Comparison of ENCODE assay signal across 21 cellular contexts in the genomic region with DNA sequence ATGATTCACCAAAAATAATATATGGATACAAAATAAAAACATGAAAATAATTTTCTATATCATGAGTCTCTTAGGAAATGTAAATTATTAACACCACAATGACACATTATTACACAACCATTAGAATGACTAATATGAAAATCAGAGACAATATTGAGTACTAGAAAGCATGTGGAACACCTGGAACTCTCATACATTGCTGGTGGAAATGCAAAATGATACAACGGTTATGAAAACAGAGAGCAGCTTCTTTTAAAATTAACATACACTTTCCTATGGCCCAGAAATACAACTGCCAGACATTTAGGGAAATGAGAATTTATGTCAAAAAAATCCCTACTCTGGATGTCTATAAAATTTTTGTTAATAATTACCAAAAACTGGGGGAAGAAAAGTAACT.
DNase-seq lines count a peak whose midpoint lies in the region; ATAC-seq and TF ChIP-seq lines count a peak whose summit lies in the region.
"Had no signal": no experiment of that assay in that cellular context is flagged by ENCODE, and none has a peak within 500 bp of the region (broad histone marks: within the 10 kb centered on the region; RNA-seq: fewer than 3 reads in every experiment).

No MANE protein-coding gene starts in this region.

- BruUV-seq in PC-3 (replicated peaks; lab: Mats Ljungman, UMichigan) = no TSS peak
- BruUV-seq in PC-9 (replicated peaks; lab: Mats Ljungman, UMichigan) = no TSS peak

- no peak overlapping the region for H3K9ac ChIP-seq in PC-3 (ENCODE audit: low read length)
- H3K9ac ChIP-seq: BLaER1 treated with 17β-estradiol and CSF1 and Interleukin-3, amounts not matched to agents 10 nM and 100 nM; GM23248 had no signal

- H3K4me2 ChIP-seq in PC-3 (ENCODE audit: low read length) = no peak overlapping the region
- no peak overlapping the region for H3K4me2 ChIP-seq in PC-9
- H3K4me2 ChIP-seq: BLaER1 treated with 17β-estradiol and CSF1 and Interleukin-3, amounts not matched to agents 10 nM and 100 nM had no signal

- H3K9me3 ChIP-seq in PC-3 (ENCODE audit: low read length) (no peaks in the 10 kb centered on the region), PC-9 (ENCODE audit: insufficient read depth, low read depth) (peaks cover 5% of the 10 kb centered on the region)
- H3K9me3 ChIP-seq: BE2C had no signal

- H3K4me1 ChIP-seq in PC-3 (ENCODE audit: insufficient read depth, low read length) (no peaks in the 10 kb centered on the region), PC-9 (replicated peaks; ENCODE audit: insufficient read depth) (0 out of 2 replicates have a peak, but pooled peaks cover 3% of the 10 kb centered on the region)
- H3K4me1 ChIP-seq: BE2C had no signal

- H2AFZ ChIP-seq in PC-3 (ENCODE audit: low read length) = no peak overlapping the region
- H2AFZ ChIP-seq in PC-9 = no peak overlapping the region
- H2AFZ ChIP-seq: GM23248 had no signal

- TF ChIP-seq CTCF in PC-3 (conservative IDR thresholded peaks at IDR 0.05; ENCODE audit: low read depth, low read length) (no peak), fibroblast of mammary gland (conservative IDR thresholded peaks at IDR 0.05; ENCODE audit: control insufficient read depth, insufficient read depth, low read depth, low read length) (no peak), PC-9 (conservative IDR thresholded peaks at IDR 0.05) (no peak)

- H4K20me1 ChIP-seq in PC-3 (ENCODE audit: low read length) (no peaks in the 10 kb centered on the region), PC-9 (ENCODE audit: insufficient read depth) (no peaks in the 10 kb centered on the region)
- H4K20me1 ChIP-seq: BLaER1 treated with 17β-estradiol and CSF1 and Interleukin-3, amounts not matched to agents 10 nM and 100 nM had no signal

- H3K9me2 ChIP-seq in PC-3 (replicated peaks; ENCODE audit: low read length) (no peaks in the 10 kb centered on the region), PC-9 (ENCODE audit: insufficient read depth) (no peaks in the 10 kb centered on the region)

- H3K4me3 ChIP-seq in PC-3 (ENCODE audit: low read length) (no peak overlapping the region), fibroblast of mammary gland (ENCODE audit: control insufficient read depth, low read depth, low read length) (no peak overlapping the region), PC-9 (no peak overlapping the region)
- H3K4me3 ChIP-seq: BLaER1 treated with 17β-estradiol and CSF1 and Interleukin-3, amounts not matched to agents 10 nM and 100 nM; GM12878; GM23248 had no signal

- H3K27ac ChIP-seq in PC-3 (ENCODE audit: low read length) (no peak overlapping the region), PC-9 (no peak overlapping the region)
- H3K27ac ChIP-seq: BLaER1 treated with 17β-estradiol and CSF1 and Interleukin-3, amounts not matched to agents 10 nM and 100 nM; GM23248 had no signal

- CTCF ChIA-PET in PC-3 (lab: Charles Lee) (no interaction called here), PC-9 (lab: Charles Lee) (no interaction called here), T-cell (lab: Charles Lee) (no interaction called here)

- intact Hi-C loops in PC-3 (cut with micrococcal nuclease) = no loop called here
- intact Hi-C loops in PC-9 (cut with micrococcal nuclease; ENCODE audit: unreplicated experiment) = no loop called here

- no peak for ATAC-seq in PC-3
- peak; percentile 51 to 53 for ATAC-seq in stimulated activated naive B cell treated with anti-CD40 and anti-IgM and Interleukin-4, amounts not matched to agents 10 μg/mL and 1 μg/mL and 100 μg/mL, for 72 hours (replicated peaks)
- no peak for ATAC-seq in T-cell (replicated peaks in 1 of 4)
- ATAC-seq: GM12878 had no signal

- no peaks in the 10 kb centered on the region for H3K79me2 ChIP-seq in PC-3 (ENCODE audit: low read length)
- H3K79me2 ChIP-seq in PC-9 (ENCODE audit: low read depth) = no peaks in the 10 kb centered on the region

- H3K36me3 ChIP-seq in PC-3 (ENCODE audit: low read depth, low read length) (no peaks in the 10 kb centered on the region), PC-9 (ENCODE audit: low read depth) (no peaks in the 10 kb centered on the region)
- H3K36me3 ChIP-seq: BE2C; BLaER1 treated with 17β-estradiol and CSF1 and Interleukin-3, amounts not matched to agents 10 nM and 100 nM had no signal

- no peaks in the 10 kb centered on the region for H3K27me3 Mint-ChIP-seq in stimulated activated naive B cell treated with anti-CD40 and anti-IgM and Interleukin-4, amounts not matched to agents 10 μg/mL and 1 μg/mL and 100 μg/mL, for 72 hours
- H3K27me3 Mint-ChIP-seq in T-cell = no peaks in the 10 kb centered on the region
- H3K27me3 Mint-ChIP-seq: CD4-positive, alpha-beta T cell; CD8-positive, alpha-beta memory T cell had no signal

- no peaks in the 10 kb centered on the region for H3K9me3 Mint-ChIP-seq in stimulated activated naive B cell treated with anti-CD40 and anti-IgM and Interleukin-4, amounts not matched to agents 10 μg/mL and 1 μg/mL and 100 μg/mL, for 72 hours
- H3K9me3 Mint-ChIP-seq in T-cell = no peaks in the 10 kb centered on the region

- H3K27me3 ChIP-seq in PC-3 (ENCODE audit: low read length) (no peaks in the 10 kb centered on the region), PC-9 (ENCODE audit: insufficient read depth, low read depth) (no peaks in the 10 kb centered on the region)
- H3K27me3 ChIP-seq: BE2C; BLaER1 treated with 17β-estradiol and CSF1 and Interleukin-3, amounts not matched to agents 10 nM and 100 nM had no signal

- H3F3A ChIP-seq in PC-3 (ENCODE audit: low read length, unreplicated experiment) = no peaks in the 10 kb centered on the region
- H3F3A ChIP-seq in PC-9 (ENCODE audit: insufficient read depth, low read depth) = no peaks in the 10 kb centered on the region; the same call in 1 of the 2 replicates

- POLR2A ChIA-PET in PC-3 (lab: Charles Lee; ENCODE audit: unreplicated experiment) (no interaction called here), PC-9 (lab: Charles Lee; ENCODE audit: unreplicated experiment) (no interaction called here), T-cell (lab: Charles Lee) (no interaction called here)

- H3K4me3 Mint-ChIP-seq in stimulated activated naive B cell treated with anti-CD40 and anti-IgM and Interleukin-4, amounts not matched to agents 10 μg/mL and 1 μg/mL and 100 μg/mL, for 72 hours = no peak overlapping the region
- no peak overlapping the region for H3K4me3 Mint-ChIP-seq in T-cell
- H3K4me3 Mint-ChIP-seq: CD14-positive monocyte; CD4-positive, alpha-beta T cell; CD8-positive, alpha-beta memory T cell had no signal

- H3K27ac Mint-ChIP-seq in stimulated activated naive B cell treated with anti-CD40 and anti-IgM and Interleukin-4, amounts not matched to agents 10 μg/mL and 1 μg/mL and 100 μg/mL, for 72 hours = no peak overlapping the region
- H3K27ac Mint-ChIP-seq in T-cell = no peak overlapping the region
- H3K27ac Mint-ChIP-seq: CD14-positive monocyte; CD4-positive, alpha-beta T cell; CD8-positive, alpha-beta memory T cell had no signal

- peaks cover 1 to 12% of the 10 kb centered on the region in 2 donors for H3K4me1 Mint-ChIP-seq in stimulated activated naive B cell treated with anti-CD40 and anti-IgM and Interleukin-4, amounts not matched to agents 10 μg/mL and 1 μg/mL and 100 μg/mL, for 72 hours
- no peaks in the 10 kb centered on the region for H3K4me1 Mint-ChIP-seq in T-cell
- H3K4me1 Mint-ChIP-seq: CD14-positive monocyte; CD8-positive, alpha-beta memory T cell had no signal

- DNase-seq in NCI-H526 (lab: John Stamatoyannopoulos, UW) (peak; percentile 42 to 57), PC-3 (peak; percentile 29), fibroblast of mammary gland (ENCODE audit: low read depth) (peak; percentile 8), PC-9 (no peak), T-cell (no peak)
- DNase-seq in stimulated activated naive B cell treated with anti-CD40 and anti-IgM and Interleukin-4, amounts not matched to agents 10 μg/mL and 1 μg/mL and 100 μg/mL, for 72 hours = no peak
- DNase-seq in activated CD8-positive, alpha-beta memory T cell treated with anti-CD3 and anti-CD28 coated beads, Interleukin-2, amount 50 U/mL, for 4 hours = no peak
- DNase-seq: AML-193; BE2C; CD4-positive, alpha-beta T cell; CD8-positive, alpha-beta memory T cell; DMS 273 treated with DMSO at 0.1 percent for 48 hours; DMS79; EL; GDM1; GM23248; H7; HCEC 1CT had no signal

- H3K36me3 Mint-ChIP-seq in stimulated activated naive B cell treated with anti-CD40 and anti-IgM and Interleukin-4, amounts not matched to agents 10 μg/mL and 1 μg/mL and 100 μg/mL, for 72 hours = no peaks in the 10 kb centered on the region
- H3K36me3 Mint-ChIP-seq in T-cell = no peaks in the 10 kb centered on the region
- H3K36me3 Mint-ChIP-seq: CD14-positive monocyte; CD8-positive, alpha-beta memory T cell had no signal

Comparison
In these comparisons a context has a peak if more than half of its experiments do, and no peak if none do; other contexts are left out.
1. DNase-seq: peak in NCI-H526 (2 of 2), PC-3 (single experiment) and fibroblast of mammary gland (single experiment); none in stimulated activated naive B cell treated with anti-CD40 and anti-IgM and Interleukin-4, amounts not matched to agents 10 μg/mL and 1 μg/mL and 100 μg/mL, for 72 hours (single experiment), PC-9 (0 of 2), T-cell (0 of 34) and activated CD8-positive, alpha-beta memory T cell treated with anti-CD3 and anti-CD28 coated beads, Interleukin-2, amount 50 U/mL, for 4 hours (single experiment).
2. ATAC-seq: peak in stimulated activated naive B cell treated with anti-CD40 and anti-IgM and Interleukin-4, amounts not matched to agents 10 μg/mL and 1 μg/mL and 100 μg/mL, for 72 hours (2 of 2); none in PC-3 (single experiment) and T-cell (0 of 4).